Comparison of ENCODE assay signal across 19 cellular contexts in genomic region chr5:139829471-139829870, GRCh38. TPM values are rescaled to one million over a fixed set of nuclear protein-coding genes. Genes with fewer than 3 reads are reported as not detected.
DNase-seq lines count a peak whose midpoint lies in the region; ATAC-seq and TF ChIP-seq lines count a peak whose summit lies in the region.
"Had no signal": no experiment of that assay in that cellular context is flagged by ENCODE, and none has a peak within 500 bp of the region (broad histone marks: within the 10 kb centered on the region; RNA-seq: fewer than 3 reads in every experiment).

No MANE protein-coding gene starts in this region.

- intact Hi-C loops in dorsolateral prefrontal cortex (cut with DNase I), result loop anchor here in 1 of 2 donors (5.0 kb wide), 1 partner anchor 42 kb away; no protein-coding TSS in a partner anchor
- intact Hi-C loops in esophagus squamous epithelium (cut with DNase I), result no loop called here
- intact Hi-C loops in sciatic nerve (cut with DNase I), result no loop called here

- TF ChIP-seq EP300 in SK-N-SH (IDR thresholded peaks at IDR 0.05; ENCODE audit: borderline replicate concordance in 1 of 2, low read depth in 1 of 2, low read length in 1 of 2), result no peak

- H3K79me2 ChIP-seq in SK-N-SH (ENCODE audit: insufficient read depth), result no peaks in the 10 kb centered on the region

- H3F3A ChIP-seq in SK-N-SH (replicated peaks; ENCODE audit: insufficient read depth), result no peaks in the 10 kb centered on the region

- TF ChIP-seq CTCF in SK-N-SH (IDR thresholded peaks at IDR 0.05) (no peak), dorsolateral prefrontal cortex (IDR thresholded peaks at IDR 0.05 in 54 of 56, conservative IDR thresholded peaks at IDR 0.05 in 2 of 56; ENCODE audit: low read depth in 1 of 56, partially characterized antibody in 56 of 56) (no peak), esophagus squamous epithelium (IDR thresholded peaks at IDR 0.05) (no peak)

- H4K20me1 ChIP-seq in SK-N-SH (ENCODE audit: insufficient read depth), result no peaks in the 10 kb centered on the region
- H4K20me1 ChIP-seq: BLaER1 treated with 17β-estradiol and CSF1 and Interleukin-3, amounts not matched to agents 10 nM and 100 nM had no signal

- H3K4me3 ChIP-seq in SK-N-SH (ENCODE audit: low read depth in 2 of 2, low read length in 1 of 2) (no peak overlapping the region), dorsolateral prefrontal cortex (no peak overlapping the region), esophagus squamous epithelium (no peak overlapping the region)
- H3K4me3 ChIP-seq: A549; BLaER1 treated with 17β-estradiol and CSF1 and Interleukin-3, amounts not matched to agents 10 nM and 100 nM had no signal

- no peak for DNase-seq in SK-N-SH
- no peak for DNase-seq in caudate nucleus (lab: John Stamatoyannopoulos, UW)
- DNase-seq in dorsolateral prefrontal cortex, result no peak
- no peak for DNase-seq in substantia nigra (lab: John Stamatoyannopoulos, UW)
- DNase-seq in esophagus squamous epithelium (lab: John Stamatoyannopoulos, UW), result no peak
- no peak for DNase-seq in NCI-H2171 treated with DMSO at 0.1 percent for 48 hours (lab: John Stamatoyannopoulos, UW)
- no peak for DNase-seq in sciatic nerve (ENCODE audit: low spot score)
- DNase-seq: AML-193; Calu3; CD4-positive, alpha-beta T cell; CD8-positive, alpha-beta T cell; DMS79 treated with DMSO at 0.1 percent for 48 hours; GF-D8 had no signal

- no peaks in the 10 kb centered on the region for H3K9me2 ChIP-seq in SK-N-SH

- no peaks in the 10 kb centered on the region for H3K36me3 ChIP-seq in SK-N-SH (replicated peaks in 1 of 2; ENCODE audit: control insufficient read depth in 1 of 2, insufficient read depth in 2 of 2, low read length in 1 of 2)
- no peaks in the 10 kb centered on the region for H3K36me3 ChIP-seq in esophagus squamous epithelium
- H3K36me3 ChIP-seq: BLaER1 treated with 17β-estradiol and CSF1 and Interleukin-3, amounts not matched to agents 10 nM and 100 nM had no signal

- no peak for TF ChIP-seq RAD21 in SK-N-SH (IDR thresholded peaks at IDR 0.05; ENCODE audit: low read length)

- CTCF ChIA-PET in SK-N-SH (lab: Yijun Ruan, JAX), result interaction anchor here (0.6 kb wide), 1 partner anchor 150 kb away, joined by 3 read pairs; no protein-coding TSS in a partner anchor

- H3K9ac ChIP-seq in SK-N-SH, result no peak overlapping the region
- H3K9ac ChIP-seq: BLaER1 treated with 17β-estradiol and CSF1 and Interleukin-3, amounts not matched to agents 10 nM and 100 nM had no signal

- no peak overlapping the region for H2AFZ ChIP-seq in SK-N-SH (ENCODE audit: low read depth)

- H3K9me3 ChIP-seq in SK-N-SH (no peaks in the 10 kb centered on the region), esophagus squamous epithelium (no peaks in the 10 kb centered on the region)
- H3K9me3 ChIP-seq: A549, Caco-2 had no signal

- H3K27me3 ChIP-seq in SK-N-SH (ENCODE audit: insufficient read depth), result peaks cover 18% of the 10 kb centered on the region
- H3K27me3 ChIP-seq in dorsolateral prefrontal cortex, result no peaks in the 10 kb centered on the region
- H3K27me3 ChIP-seq in esophagus squamous epithelium, result peaks cover 0 to 21% (median 0%) of the 10 kb centered on the region in 4 donors
- H3K27me3 ChIP-seq: BLaER1 treated with 17β-estradiol and CSF1 and Interleukin-3, amounts not matched to agents 10 nM and 100 nM had no signal

- H3K4me1 ChIP-seq in SK-N-SH (ENCODE audit: control insufficient read depth in 1 of 2, insufficient read depth in 2 of 2, low read depth in 1 of 2, low read length in 1 of 2) (no peaks in the 10 kb centered on the region), esophagus squamous epithelium (no peaks in the 10 kb centered on the region)
- H3K4me1 ChIP-seq: A549; BLaER1 treated with 17β-estradiol and CSF1 and Interleukin-3, amounts not matched to agents 10 nM and 100 nM; Caco-2 had no signal

- H3K27ac ChIP-seq in SK-N-SH (ENCODE audit: low read depth in 2 of 2, low read length in 1 of 2) (no peak overlapping the region), caudate nucleus (ENCODE audit: low read depth, low read length) (peak overlapping the region; percentile 28), dorsolateral prefrontal cortex (peak overlapping the region in 52 of 59 donors; percentile 33 to 94 (median 86)), substantia nigra (ENCODE audit: low read depth, low read length, poor library complexity, severe bottlenecking) (peak overlapping the region; percentile 87), esophagus squamous epithelium (no peak overlapping the region)
- H3K27ac ChIP-seq: 22Rv1; A549; BLaER1 treated with 17β-estradiol and CSF1 and Interleukin-3, amounts not matched to agents 10 nM and 100 nM; C4-2B had no signal

- H3K4me2 ChIP-seq in SK-N-SH, result no peak overlapping the region
- H3K4me2 ChIP-seq: A549; BLaER1 treated with 17β-estradiol and CSF1 and Interleukin-3, amounts not matched to agents 10 nM and 100 nM had no signal

- WGBS in SK-N-SH (ENCODE audit: low lambda C conversion rate), result 42% methylated on average over 6 of the region's 6 CpGs
- WGBS in esophagus squamous epithelium, 2 donors, result 78 to 79% methylated on average over 6 of the region's 6 CpGs

- ATAC-seq in SK-N-SH treated with all-trans-retinoic acid at 6 μM for 48 hours (no peak), sciatic nerve (no peak)
- ATAC-seq: A549; CD8-positive, alpha-beta T cell had no signal

- POLR2A ChIA-PET in SK-N-SH (lab: Yijun Ruan, JAX), result no interaction called here

- no peak for TF ChIP-seq POLR2A in esophagus squamous epithelium (IDR thresholded peaks at IDR 0.05)

TF ChIP-seq in SK-N-SH treated with all-trans-retinoic acid at 6 μM for 48 hours, 23 proteins besides CTCF, POLR2A, EP300 and RAD21:
- TF ChIP-seq ZNF8 (CRISPR knock-in tag; IDR thresholded peaks at IDR 0.05), result peak; percentile 87
- no peak for TF ChIP-seq ZC3H10 (CRISPR knock-in tag; IDR thresholded peaks at IDR 0.05)
- no peak for TF ChIP-seq CSRNP3 (CRISPR knock-in tag; IDR thresholded peaks at IDR 0.05)
TF ChIP-seq in SK-N-SH treated with all-trans-retinoic acid at 6 μM for 48 hours: peak in this region for 1.

TF ChIP-seq in SK-N-SH, 30 proteins besides CTCF, POLR2A, EP300 and RAD21:
- TF ChIP-seq GABPA (IDR thresholded peaks at IDR 0.05; ENCODE audit: low read depth) (no peak), NFIC (IDR thresholded peaks at IDR 0.05; ENCODE audit: borderline replicate concordance) (no peak), JUND (IDR thresholded peaks at IDR 0.05) (no peak), NRF1 (IDR thresholded peaks at IDR 0.05; ENCODE audit: low read depth, low read length) (no peak)
TF ChIP-seq in SK-N-SH: peak in this region for 0.

RNA-seq across cellular contexts. Expression of gene PSD2, which starts 33.9 kb away (rescaled TPM):
- 0.15 TPM in 2 replicates for polyA plus RNA-seq in SK-N-SH (2012; rRNA removed)
- 0.09 and 0.13 TPM in 2 replicates for polyA plus RNA-seq in SK-N-SH (2012; cell fraction: cytosol; rRNA removed)
- polyA plus RNA-seq in SK-N-SH (2012; cell fraction: nucleus; rRNA removed), result 0.62 and 0.63 TPM in 2 replicates
- total RNA-seq in dorsolateral prefrontal cortex (100 to 1,000 TPM in 19 of 120 experiments, 10 to 100 TPM in 101; 37.2 to 251 (median 77.9) TPM), esophagus squamous epithelium (not detected), sciatic nerve (0.53 TPM)
- total RNA-seq: Calu3 had no signal

Comparison
In these comparisons a context has a peak if more than half of its experiments do, and no peak if none do; other contexts are left out.
1. H3K27ac ChIP-seq: peak in caudate nucleus (single experiment), dorsolateral prefrontal cortex (52 of 59) and substantia nigra (single experiment); none in SK-N-SH (0 of 2) and esophagus squamous epithelium (0 of 4).
2. RNA of gene PSD2, which starts 33.9 kb away (total RNA-seq): 37.2 to 251 TPM in dorsolateral prefrontal cortex; 0.53 TPM in sciatic nerve (single experiment) and not detected in esophagus squamous epithelium; every median in the first group is over 10 times any median in the second.